19 cellular contexts compared by ENCODE assay signal in the genomic region with DNA sequence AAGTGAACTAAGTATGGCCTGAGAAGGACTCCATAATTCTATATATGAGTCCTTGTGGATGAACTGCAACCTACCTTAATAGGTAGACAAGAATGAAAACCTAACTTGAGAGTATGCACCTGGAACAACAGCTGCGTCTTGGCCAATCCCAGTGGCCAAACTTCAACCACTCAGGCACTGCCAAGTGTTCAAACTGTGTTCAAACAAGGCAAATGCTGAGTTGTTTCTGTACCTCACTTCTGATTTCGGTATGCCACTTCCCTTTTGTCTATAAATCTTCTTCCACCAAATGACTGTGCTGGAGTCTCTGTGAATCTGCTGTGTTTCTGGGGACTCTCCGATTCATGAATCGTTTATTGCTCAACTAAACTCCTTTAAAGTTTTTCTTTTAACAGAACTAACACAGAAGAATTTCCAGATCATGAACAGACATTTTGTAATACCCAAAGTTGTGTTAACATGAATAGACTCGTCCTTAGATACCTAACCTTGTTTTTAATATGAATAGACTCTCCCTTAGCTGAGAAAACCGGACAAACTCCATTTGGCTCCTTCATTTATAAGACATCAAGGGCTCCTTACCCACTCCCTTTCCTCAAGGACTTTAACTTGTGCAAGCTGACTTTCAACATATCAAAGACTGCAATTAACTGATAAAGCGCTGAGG. TPM values are rescaled to one million over a fixed set of nuclear protein-coding genes. Genes with fewer than 3 reads are reported as not detected.
A peak's percentile ranks its signal among the peaks of the same experiment; 100 is the strongest.
DNase-seq lines count a peak whose midpoint lies in the region; TF ChIP-seq lines count a peak whose summit lies in the region.
"Had no signal": no experiment of that assay in that cellular context is flagged by ENCODE, and none has a peak within 500 bp of the region (broad histone marks: within the 10 kb centered on the region; RNA-seq: fewer than 3 reads in every experiment).

No MANE protein-coding gene starts in this region.

- H3K4me3 Mint-ChIP-seq in type B pancreatic cell = no peak overlapping the region
- H3K4me3 Mint-ChIP-seq: activated naive CD8-positive, alpha-beta T cell treated with anti-CD3 and anti-CD28 coated beads, Interleukin-2, amount 10 ng/mL, durations not matched to agents 7 days and 5 days; CD14-positive monocyte; T-helper 2 cell treated with Interferon-gamma antibody and Interleukin-4, amounts not matched to agents 5 μg/mL and 100 μg/mL, for 36 hours had no signal

- no peaks in the 10 kb centered on the region for H4K20me1 ChIP-seq in mammary epithelial cell (ENCODE audit: insufficient read depth, low read length)

- no peak overlapping the region for H3K9ac ChIP-seq in mammary epithelial cell (ENCODE audit: insufficient read depth, low read length)

- no TSS peak for BruUV-seq in mammary epithelial cell (replicated peaks; lab: Mats Ljungman, UMichigan)

- TF ChIP-seq CTCF in mammary epithelial cell (conservative IDR thresholded peaks at IDR 0.05 in 1 of 2, IDR thresholded peaks at IDR 0.05 in 1 of 2; ENCODE audit: extremely low read depth in 1 of 2, insufficient read depth in 1 of 2, low read depth in 1 of 2, low read length in 2 of 2) = no peak
- no peak for TF ChIP-seq CTCF in breast epithelium (IDR thresholded peaks at IDR 0.05)
- TF ChIP-seq CTCF in type B pancreatic cell (conservative IDR thresholded peaks at IDR 0.05) = no peak

- H3K27ac ChIP-seq in mammary epithelial cell (ENCODE audit: insufficient read depth, low read depth, low read length) (peak overlapping the region; percentile 60), breast epithelium (no peak overlapping the region), epithelial cell of prostate (peak overlapping the region; percentile 47)
- H3K27ac ChIP-seq: testis had no signal

- H3K36me3 ChIP-seq in mammary epithelial cell (ENCODE audit: insufficient read depth, low read length) (peaks cover 5% of the 10 kb centered on the region), breast epithelium (no peaks in the 10 kb centered on the region)

- intact Hi-C loops in mammary epithelial cell (cut with micrococcal nuclease) (no loop called here), breast epithelium (cut with DNase I; ENCODE audit: low total_unique reads) (no loop called here)

- H3K4me2 ChIP-seq in mammary epithelial cell (ENCODE audit: insufficient read depth, low read depth, low read length) = peak overlapping the region; percentile 57

- peak; percentile 45 for DNase-seq in mammary epithelial cell
- no peak for DNase-seq in breast epithelium (ENCODE audit: low spot score in 2 of 2)
- peak; percentile 0 for DNase-seq in NAMALWA (ENCODE audit: low spot score)
- peak; percentile 60 for DNase-seq in epithelial cell of prostate (ENCODE audit: low read depth, low spot score)
- no peak for DNase-seq in type B pancreatic cell (ENCODE audit: extremely low spot score, unreplicated experiment)
- no peak for DNase-seq in NCI-H146 (lab: John Stamatoyannopoulos, UW)
- no peak for DNase-seq in GM19238 (ENCODE audit: insufficient read length, low spot score)
- DNase-seq: activated naive CD8-positive, alpha-beta T cell treated with anti-CD3 and anti-CD28 coated beads, Interleukin-2, amount 10 ng/mL, durations not matched to agents 7 days and 5 days; cerebellar nuclear complex; foreskin melanocyte; naive B cell; NCI-H2081 treated with DMSO at 0.1 percent for 48 hours; NCI-H774; occipital lobe; stimulated activated CD4-positive, alpha-beta T cell treated with anti-CD3 and anti-CD28 coated beads, Interleukin-2, amount 100 ng/mL, for 24 hours; stimulated activated naive CD4-positive, alpha-beta T cell; testis had no signal

- H3K9me3 ChIP-seq in mammary epithelial cell (replicated peaks; ENCODE audit: insufficient read depth, low read length) = peaks cover 28% of the 10 kb centered on the region
- peaks cover 27 to 39% of the 10 kb centered on the region in 2 donors for H3K9me3 ChIP-seq in breast epithelium
- H3K9me3 ChIP-seq: testis had no signal

- H3K4me3 ChIP-seq in mammary epithelial cell (replicated peaks in 1 of 3; ENCODE audit: insufficient read depth in 1 of 3, low read depth in 2 of 3, low read length in 3 of 3) (peak overlapping the region in 1 of 3 experiments; percentile 6), breast epithelium (no peak overlapping the region)
- H3K4me3 ChIP-seq: testis had no signal

- H3K4me1 ChIP-seq in mammary epithelial cell (ENCODE audit: insufficient read depth, low read length) (peaks cover 5% of the 10 kb centered on the region), breast epithelium (no peaks in the 10 kb centered on the region)
- H3K4me1 ChIP-seq: testis had no signal

- TF ChIP-seq POLR2A in breast epithelium (IDR thresholded peaks at IDR 0.05) = no peak

- peak overlapping the region; percentile 20 for H2AFZ ChIP-seq in mammary epithelial cell (ENCODE audit: low read depth, low read length)

- H3K36me3 Mint-ChIP-seq in type B pancreatic cell = peaks cover 36% of the 10 kb centered on the region

- no peaks in the 10 kb centered on the region for H3K27me3 Mint-ChIP-seq in type B pancreatic cell
- H3K27me3 Mint-ChIP-seq: activated naive CD8-positive, alpha-beta T cell treated with anti-CD3 and anti-CD28 coated beads, Interleukin-2, amount 10 ng/mL, durations not matched to agents 7 days and 5 days; naive B cell had no signal

- peaks cover 44% of the 10 kb centered on the region for H3K79me2 ChIP-seq in mammary epithelial cell (ENCODE audit: insufficient read depth, low read length)

- H3K9me3 Mint-ChIP-seq in type B pancreatic cell = no peaks in the 10 kb centered on the region

- no peaks in the 10 kb centered on the region for H3K27me3 ChIP-seq in mammary epithelial cell (ENCODE audit: insufficient read depth, low read length)
- H3K27me3 ChIP-seq in breast epithelium = no peaks in the 10 kb centered on the region
- H3K27me3 ChIP-seq: testis had no signal

- H3K4me1 Mint-ChIP-seq in type B pancreatic cell (ENCODE audit: unreplicated experiment) = no peaks in the 10 kb centered on the region

- peak overlapping the region; percentile 1 for H3K27ac Mint-ChIP-seq in type B pancreatic cell
- H3K27ac Mint-ChIP-seq: activated naive CD8-positive, alpha-beta T cell treated with anti-CD3 and anti-CD28 coated beads, Interleukin-2, amount 10 ng/mL, durations not matched to agents 7 days and 5 days; naive B cell; T-helper 2 cell treated with Interferon-gamma antibody and Interleukin-4, amounts not matched to agents 5 μg/mL and 100 μg/mL, for 36 hours had no signal

- in situ Hi-C loops in mammary epithelial cell (cut with MboI; ENCODE audit: low sequenced_read_pairs in 2 of 2) = no loop called here

- WGBS in mammary epithelial cell (ENCODE audit: low coverage, missing lambda C conversion rate) = 10% methylated on average over 7 of the region's 7 CpGs

- CTCF ChIA-PET in mammary epithelial cell (lab: Charles Lee; ENCODE audit: low non-redundant PET) = no interaction called here

- dilution Hi-C loops in mammary epithelial cell (cut with HindIII; ENCODE audit: low sequenced_read_pairs) = no loop called here

RNA-seq across cellular contexts. Expression of gene ZNF717, which starts 4.1 kb away (rescaled TPM):
- 10 to 100 TPM; 18.2 to 24.3 TPM for total RNA-seq in mammary epithelial cell
- 5.0 TPM for polyA plus RNA-seq in mammary epithelial cell
- polyA minus RNA-seq in mammary epithelial cell = 13.6 TPM
- total RNA-seq in breast epithelium = 10 to 100 TPM; 15.0 to 22.4 (median 15.1) TPM
- 8.4 and 13.2 TPM in 2 replicates for total RNA-seq in type B pancreatic cell (ENCODE audit: low replicate concordance)

Comparison
In these comparisons a context has a peak if more than half of its experiments do, and no peak if none do; other contexts are left out.
1. DNase-seq: peak in mammary epithelial cell (single experiment), NAMALWA (single experiment) and epithelial cell of prostate (single experiment); none in breast epithelium (0 of 2), type B pancreatic cell (single experiment), NCI-H146 (single experiment) and GM19238 (single experiment).
2. H3K27ac ChIP-seq: peak in mammary epithelial cell (single experiment) and epithelial cell of prostate (single experiment); none in breast epithelium (0 of 2).